ENCODE assay signal across 6 cellular contexts in genomic region chr1:87147851-87148250, GRCh38.
"Had no signal": no experiment of that assay in that cellular context is flagged by ENCODE, and none has a peak within 500 bp of the region (broad histone marks: within the 10 kb centered on the region; RNA-seq: fewer than 3 reads in every experiment).

No MANE protein-coding gene starts in this region.

- DNase-seq: IMR-90, KBM-7, KG1 had no signal

- H3K4me3 ChIP-seq: K562 had no signal

- ATAC-seq: HepG2, K562 had no signal

- H3K4me3 Mint-ChIP-seq: IgD-negative memory B cell had no signal

- H3K36me3 Mint-ChIP-seq: IgD-negative memory B cell had no signal
